8 cellular contexts compared by ENCODE assay signal in the genomic region with DNA sequence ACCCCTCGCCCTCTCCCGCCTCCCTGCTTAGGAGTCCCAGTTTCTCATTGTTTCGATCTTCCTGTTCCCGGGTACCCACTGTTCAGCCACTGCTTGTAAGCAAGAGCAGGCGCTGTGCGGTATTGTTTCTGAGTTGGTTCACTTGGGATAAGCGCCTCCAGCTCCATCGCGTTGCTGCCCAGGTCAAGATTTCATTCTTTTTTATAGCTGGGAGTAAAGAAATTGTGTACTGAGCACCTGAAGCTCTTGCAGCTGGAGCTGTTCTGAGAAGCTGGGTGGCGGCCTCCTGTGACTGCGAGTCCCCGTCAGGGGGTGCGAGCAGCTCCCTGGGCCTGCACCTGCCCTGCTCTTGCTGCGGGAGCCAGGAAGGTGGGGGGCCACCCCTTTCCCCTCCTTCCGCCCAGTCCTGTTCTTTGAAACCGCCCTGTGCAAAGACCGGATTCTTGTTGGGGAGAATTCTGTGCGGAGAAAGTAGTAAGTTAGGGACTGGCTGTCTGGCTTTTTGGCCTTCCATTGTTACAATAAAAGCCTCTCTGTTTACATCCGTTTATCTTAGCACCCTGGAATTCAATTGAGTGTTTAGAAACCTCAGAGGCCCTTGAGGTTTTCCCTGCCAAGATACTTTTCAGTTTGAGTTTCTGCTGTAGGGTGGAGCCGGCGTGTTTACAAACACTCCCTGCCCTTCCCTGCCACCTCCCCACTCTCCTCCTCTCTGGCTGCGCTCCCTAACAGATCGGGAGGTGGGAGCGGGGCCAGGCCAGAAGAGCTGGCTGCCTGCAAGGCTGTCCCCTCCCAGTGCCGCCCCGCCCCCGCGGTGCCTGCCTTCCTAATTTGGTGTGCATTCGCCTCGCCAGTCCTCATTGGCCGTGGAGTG. TPM values are rescaled to one million over a fixed set of nuclear protein-coding genes. Genes with fewer than 3 reads are reported as not detected.
DNase-seq lines count a peak whose midpoint lies in the region; ATAC-seq and TF ChIP-seq lines count a peak whose summit lies in the region.

No MANE protein-coding gene starts in this region.

- no peaks in the 10 kb centered on the region for H3K27me3 ChIP-seq in CD8-positive, alpha-beta T cell (ENCODE audit: insufficient read depth, low read length)
- H3K27me3 ChIP-seq in mucosa of rectum (ENCODE audit: control insufficient read depth in 2 of 2, insufficient read depth in 2 of 2, low read length in 2 of 2) = no peaks in the 10 kb centered on the region

- TF ChIP-seq POLR2A in erythroblast (IDR thresholded peaks at IDR 0.05; ENCODE audit: low read length) = no peak

- H3K27ac Mint-ChIP-seq in CD8-positive, alpha-beta T cell = peak overlapping the region; percentile 93

- peak overlapping the region; percentile 81 for H3K27ac ChIP-seq in CD8-positive, alpha-beta T cell (ENCODE audit: low read depth, low read length)
- peak overlapping the region; percentile 96 to 98 for H3K27ac ChIP-seq in mucosa of rectum (ENCODE audit: low read depth in 2 of 2, low read length in 2 of 2)

- H3K9ac ChIP-seq in mucosa of rectum (ENCODE audit: low read depth in 1 of 2, low read length in 2 of 2) = peak overlapping the region; percentile 80 to 83

- H3K27me3 Mint-ChIP-seq in CD8-positive, alpha-beta T cell (ENCODE audit: low read depth) = no peaks in the 10 kb centered on the region

- H3K9me3 ChIP-seq in CD8-positive, alpha-beta T cell (ENCODE audit: low read length) = no peaks in the 10 kb centered on the region
- no peaks in the 10 kb centered on the region for H3K9me3 ChIP-seq in mucosa of rectum (ENCODE audit: control insufficient read depth in 2 of 2, low read length in 2 of 2)

- peaks cover 67% of the 10 kb centered on the region for H3K4me1 Mint-ChIP-seq in CD8-positive, alpha-beta T cell (ENCODE audit: low read depth)

- H3K9me3 Mint-ChIP-seq in CD8-positive, alpha-beta T cell = no peaks in the 10 kb centered on the region

- peak overlapping the region; percentile 64 for H3K4me3 ChIP-seq in CD8-positive, alpha-beta T cell (ENCODE audit: low read depth, low read length)
- peak overlapping the region; percentile 53 to 63 for H3K4me3 ChIP-seq in mucosa of rectum (ENCODE audit: low read length in 2 of 2)

- CTCF ChIA-PET in CD8-positive, alpha-beta T cell (lab: Charles Lee) = interaction anchor here (1.0 to 3.0 kb wide), 7 partner anchors 9 to 61 kb away, joined by 3 to 17 read pairs (median 4); a partner anchor contains a TSS

- peak; percentile 38 to 82 (median 69) for DNase-seq in CD8-positive, alpha-beta T cell
- peak; percentile 99 for DNase-seq in HK-2 (ENCODE audit: unreplicated experiment)
- peak; percentile 49 for DNase-seq in NOMO-1 treated with dmso at 0.1 percent for 144 hours (lab: John Stamatoyannopoulos, UW; ENCODE audit: unreplicated experiment)
- peak; percentile 67 for DNase-seq in activated T-cell treated with anti-CD3 and anti-CD28 coated beads for 48 hours (ENCODE audit: low read depth)
- DNase-seq in erythroblast (lab: John Stamatoyannopoulos, UW) = peak; percentile 91 to 94
- DNase-seq in stimulated activated CD8-positive, alpha-beta memory T cell treated with anti-CD3 and anti-CD28 coated beads, Interleukin-4, amount 100 ng/mL, for 48 hours = peak; percentile 81

- intact Hi-C loops in CD8-positive, alpha-beta T cell (cut with DNase I, micrococcal nuclease) = loop anchor here (1.0 to 2.0 kb wide), 6 partner anchors 19 to 104 kb away; a partner anchor contains a TSS

- H3K4me3 Mint-ChIP-seq in CD8-positive, alpha-beta T cell = peak overlapping the region; percentile 79

- H3K4me1 ChIP-seq in CD8-positive, alpha-beta T cell (ENCODE audit: insufficient read depth, low read length) = peaks cover 65% of the 10 kb centered on the region
- peaks cover 41 to 52% of the 10 kb centered on the region in 2 donors for H3K4me1 ChIP-seq in mucosa of rectum (ENCODE audit: control insufficient read depth in 2 of 2, insufficient read depth in 2 of 2, low read length in 2 of 2)

- POLR2A ChIA-PET in CD8-positive, alpha-beta T cell (lab: Charles Lee) = interaction anchor here (0.7 to 2.2 kb wide), 7 partner anchors 11 to 103 kb away, joined by 3 to 13 read pairs (median 3); a partner anchor contains a TSS

- H3K36me3 ChIP-seq in CD8-positive, alpha-beta T cell (ENCODE audit: insufficient read depth, low read length) = peaks cover 12% of the 10 kb centered on the region
- H3K36me3 ChIP-seq in mucosa of rectum (ENCODE audit: control insufficient read depth in 2 of 2, insufficient read depth in 2 of 2, low read length in 2 of 2) = peaks cover 2 to 12% of the 10 kb centered on the region in 2 donors

- peak; percentile 68 for ATAC-seq in CD8-positive, alpha-beta T cell
- peak; percentile 71 for ATAC-seq in GM19455 (IDR thresholded peaks at IDR 0.05; ENCODE audit: unreplicated experiment)

- TF ChIP-seq CTCF in CD8-positive, alpha-beta T cell (IDR thresholded peaks at IDR 0.05) = no peak

- H3K36me3 Mint-ChIP-seq in CD8-positive, alpha-beta T cell = peaks cover 45% of the 10 kb centered on the region

RNA-seq across cellular contexts. Expression of a gene that starts 30.8 kb away (rescaled TPM):
- 100 to 1,000 TPM; 129 to 131 TPM for total RNA-seq in CD8-positive, alpha-beta T cell

Comparison
In these comparisons a context has a peak if more than half of its experiments do, and no peak if none do; other contexts are left out.
1. Peak in every context shown above with its lines: DNase-seq, ATAC-seq, H3K4me3 ChIP-seq and H3K27ac ChIP-seq.
2. DNase-seq: peak in every context shown above with its lines; median percentile 99 in HK-2; 92 in erythroblast; 81 in stimulated activated CD8-positive, alpha-beta memory T cell treated with anti-CD3 and anti-CD28 coated beads, Interleukin-4, amount 100 ng/mL, for 48 hours; 69 in CD8-positive, alpha-beta T cell; 67 in activated T-cell treated with anti-CD3 and anti-CD28 coated beads for 48 hours; 49 in NOMO-1 treated with dmso at 0.1 percent for 144 hours.